7 cellular contexts compared by ENCODE assay signal in the genomic region with DNA sequence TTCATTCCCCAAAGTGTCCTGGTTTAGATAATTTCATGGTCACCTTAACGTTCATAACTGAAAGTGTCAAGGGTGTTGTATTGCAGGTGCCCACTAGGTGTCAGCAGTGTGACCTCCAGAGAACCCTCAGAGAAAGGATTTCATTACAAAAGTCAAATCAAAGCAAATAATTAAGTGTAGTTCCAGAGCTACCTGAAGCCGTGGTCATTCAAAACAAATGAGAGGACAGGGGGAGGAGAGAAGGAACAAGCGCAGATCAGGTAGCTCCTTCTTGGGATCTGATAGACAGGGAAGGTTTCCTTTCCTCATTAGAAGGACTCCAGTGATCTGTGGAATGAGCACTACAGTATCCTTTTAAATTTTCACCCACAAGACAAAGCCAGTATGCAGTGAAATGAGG. TPM values are rescaled to one million over a fixed set of nuclear protein-coding genes. Genes with fewer than 3 reads are reported as not detected.
DNase-seq lines count a peak whose midpoint lies in the region; ATAC-seq and TF ChIP-seq lines count a peak whose summit lies in the region.

SLC9A4 (plus strand) TSS at position 207 of the 400 bp plus-strand sequence. CDS start 534 bp downstream, outside the sequence.

- peaks cover 3% of the 10 kb centered on the region; the same call in 2 of the 3 replicates for H3K4me1 Mint-ChIP-seq in GM23338
- H3K4me1 Mint-ChIP-seq in activated CD4-positive, alpha-beta memory T cell treated with anti-CD3 and anti-CD28 coated beads for 36 hours (ENCODE audit: low read depth) = no peaks in the 10 kb centered on the region

- H3K9me2 ChIP-seq in GM23338 (ENCODE audit: insufficient read depth) = peaks cover 6% of the 10 kb centered on the region; the same call in 1 of the 2 replicates

- no peaks in the 10 kb centered on the region for H3K4me1 ChIP-seq in GM23338 (ENCODE audit: insufficient read depth)
- H3K4me1 ChIP-seq in esophagus muscularis mucosa = no peaks in the 10 kb centered on the region
- no peaks in the 10 kb centered on the region for H3K4me1 ChIP-seq in uterus

- H3K9me3 ChIP-seq in esophagus muscularis mucosa = peaks cover 0 to 14% (median 3%) of the 10 kb centered on the region in 4 donors
- H3K9me3 ChIP-seq in uterus = no peaks in the 10 kb centered on the region

- H3K79me2 ChIP-seq in GM23338 (replicated peaks; ENCODE audit: insufficient read depth) = no peaks in the 10 kb centered on the region

- H3K9me3 Mint-ChIP-seq in GM23338 = peaks cover 12% of the 10 kb centered on the region; the same call in 2 of the 3 replicates
- H3K9me3 Mint-ChIP-seq in activated CD4-positive, alpha-beta memory T cell treated with anti-CD3 and anti-CD28 coated beads for 36 hours = peaks cover 12% of the 10 kb centered on the region

- no peak within 1 kb of the TSS for H3K4me2 ChIP-seq in GM23338

- TF ChIP-seq EP300 in esophagus muscularis mucosa (IDR thresholded peaks at IDR 0.05) = no peak

- H3K27ac ChIP-seq in GM23338 (ENCODE audit: low read depth) (no peak within 1 kb of the TSS), esophagus muscularis mucosa (replicated peaks in 1 of 4) (no peak within 1 kb of the TSS), uterus (no peak within 1 kb of the TSS)

- H3K27me3 ChIP-seq in GM23338 (ENCODE audit: insufficient read depth) (no peaks in the 10 kb centered on the region), esophagus muscularis mucosa (peaks cover 0 to 3% (median 0%) of the 10 kb centered on the region in 4 donors), uterus (no peaks in the 10 kb centered on the region)

- POLR2A ChIA-PET in activated CD4-positive, alpha-beta memory T cell treated with anti-CD3 and anti-CD28 coated beads for 36 hours (lab: Charles Lee) = no interaction called here

- H3K36me3 ChIP-seq in GM23338 (ENCODE audit: insufficient read depth) (no peaks in the 10 kb centered on the region), esophagus muscularis mucosa (no peaks in the 10 kb centered on the region), uterus (no peaks in the 10 kb centered on the region)

- no peak within 1 kb of the TSS for H3K4me3 ChIP-seq in GM23338
- H3K4me3 ChIP-seq in esophagus muscularis mucosa = no peak within 1 kb of the TSS
- H3K4me3 ChIP-seq in uterus = no peak within 1 kb of the TSS

- no peaks in the 10 kb centered on the region for H3F3A ChIP-seq in GM23338 (replicated peaks; ENCODE audit: low read depth)

- H3K4me3 Mint-ChIP-seq in GM23338 = no peak within 1 kb of the TSS
- H3K4me3 Mint-ChIP-seq in activated CD4-positive, alpha-beta memory T cell treated with anti-CD3 and anti-CD28 coated beads for 36 hours = no peak within 1 kb of the TSS

- intact Hi-C loops in activated CD4-positive, alpha-beta memory T cell treated with anti-CD3 and anti-CD28 coated beads for 36 hours (cut with micrococcal nuclease) = loop anchor here (1.0 to 10.0 kb wide), 3 partner anchors 119 to 232 kb away; no protein-coding TSS in a partner anchor
- intact Hi-C loops in esophagus muscularis mucosa (cut with DNase I) (no loop called here), uterus (cut with DNase I; ENCODE audit: low total_unique reads) (no loop called here)

- H3K36me3 Mint-ChIP-seq in GM23338 (ENCODE audit: low read depth) = no peaks in the 10 kb centered on the region
- H3K36me3 Mint-ChIP-seq in activated CD4-positive, alpha-beta memory T cell treated with anti-CD3 and anti-CD28 coated beads for 36 hours = no peaks in the 10 kb centered on the region

- H3K27me3 Mint-ChIP-seq in GM23338 (ENCODE audit: insufficient read depth, low read depth, poor library complexity) = peaks cover 2% of the 10 kb centered on the region
- H3K27me3 Mint-ChIP-seq in activated CD4-positive, alpha-beta memory T cell treated with anti-CD3 and anti-CD28 coated beads for 36 hours = peaks cover 24% of the 10 kb centered on the region

- CTCF ChIA-PET in activated CD4-positive, alpha-beta memory T cell treated with anti-CD3 and anti-CD28 coated beads for 36 hours (lab: Charles Lee) = interaction anchor here (0.6 to 7.3 kb wide), 39 partner anchors 9 to 400 kb away, joined by 3 to 122 read pairs (median 5); no protein-coding TSS in a partner anchor

- no peak within 1 kb of the TSS for H3K27ac Mint-ChIP-seq in GM23338
- H3K27ac Mint-ChIP-seq in activated CD4-positive, alpha-beta memory T cell treated with anti-CD3 and anti-CD28 coated beads for 36 hours = no peak within 1 kb of the TSS

- 8% methylated on average over 3 of the region's 3 CpGs for WGBS in esophagus muscularis mucosa

- H2AFZ ChIP-seq in GM23338 = peak within 1 kb of the TSS; percentile 8

- DNase-seq in ELF-1 (ENCODE audit: low read depth, low spot score) = peak; percentile 37
- peak; percentile 81 for DNase-seq in GM23338 (ENCODE audit: low spot score)
- DNase-seq in NCI-H1694 treated with DMSO at 0.1 percent for 48 hours (lab: John Stamatoyannopoulos, UW) = peak; percentile 11
- DNase-seq in activated CD4-positive, alpha-beta memory T cell treated with anti-CD3 and anti-CD28 coated beads for 36 hours = peak; percentile 71
- peak; percentile 85 for DNase-seq in esophagus muscularis mucosa (ENCODE audit: extremely low spot score)
- no peak for DNase-seq in omental fat pad (ENCODE audit: low spot score)
- DNase-seq in uterus = no peak

- TF ChIP-seq POLR2A in esophagus muscularis mucosa (IDR thresholded peaks at IDR 0.05; ENCODE audit: low read depth) (no peak), uterus (IDR thresholded peaks at IDR 0.05) (no peak)

- peak; percentile 72 for ATAC-seq in GM23338
- ATAC-seq in omental fat pad (ENCODE audit: low FRiP score) = peak; percentile 59

- H4K20me1 ChIP-seq in GM23338 (replicated peaks; ENCODE audit: insufficient read depth) = no peaks in the 10 kb centered on the region

- TF ChIP-seq CTCF in GM23338 (conservative IDR thresholded peaks at IDR 0.05; ENCODE audit: low read depth in 2 of 2) (peak; percentile 82 to 94), esophagus muscularis mucosa (IDR thresholded peaks at IDR 0.05) (peak; percentile 62 to 78 (median 67)), omental fat pad (IDR thresholded peaks at IDR 0.05) (no peak), uterus (IDR thresholded peaks at IDR 0.05) (peak; percentile 41 to 72 (median 53))

TF ChIP-seq in GM23338, 12 proteins besides CTCF, POLR2A, EP300 and RAD21 (continues in another document):
- TF ChIP-seq, protein P1, sequence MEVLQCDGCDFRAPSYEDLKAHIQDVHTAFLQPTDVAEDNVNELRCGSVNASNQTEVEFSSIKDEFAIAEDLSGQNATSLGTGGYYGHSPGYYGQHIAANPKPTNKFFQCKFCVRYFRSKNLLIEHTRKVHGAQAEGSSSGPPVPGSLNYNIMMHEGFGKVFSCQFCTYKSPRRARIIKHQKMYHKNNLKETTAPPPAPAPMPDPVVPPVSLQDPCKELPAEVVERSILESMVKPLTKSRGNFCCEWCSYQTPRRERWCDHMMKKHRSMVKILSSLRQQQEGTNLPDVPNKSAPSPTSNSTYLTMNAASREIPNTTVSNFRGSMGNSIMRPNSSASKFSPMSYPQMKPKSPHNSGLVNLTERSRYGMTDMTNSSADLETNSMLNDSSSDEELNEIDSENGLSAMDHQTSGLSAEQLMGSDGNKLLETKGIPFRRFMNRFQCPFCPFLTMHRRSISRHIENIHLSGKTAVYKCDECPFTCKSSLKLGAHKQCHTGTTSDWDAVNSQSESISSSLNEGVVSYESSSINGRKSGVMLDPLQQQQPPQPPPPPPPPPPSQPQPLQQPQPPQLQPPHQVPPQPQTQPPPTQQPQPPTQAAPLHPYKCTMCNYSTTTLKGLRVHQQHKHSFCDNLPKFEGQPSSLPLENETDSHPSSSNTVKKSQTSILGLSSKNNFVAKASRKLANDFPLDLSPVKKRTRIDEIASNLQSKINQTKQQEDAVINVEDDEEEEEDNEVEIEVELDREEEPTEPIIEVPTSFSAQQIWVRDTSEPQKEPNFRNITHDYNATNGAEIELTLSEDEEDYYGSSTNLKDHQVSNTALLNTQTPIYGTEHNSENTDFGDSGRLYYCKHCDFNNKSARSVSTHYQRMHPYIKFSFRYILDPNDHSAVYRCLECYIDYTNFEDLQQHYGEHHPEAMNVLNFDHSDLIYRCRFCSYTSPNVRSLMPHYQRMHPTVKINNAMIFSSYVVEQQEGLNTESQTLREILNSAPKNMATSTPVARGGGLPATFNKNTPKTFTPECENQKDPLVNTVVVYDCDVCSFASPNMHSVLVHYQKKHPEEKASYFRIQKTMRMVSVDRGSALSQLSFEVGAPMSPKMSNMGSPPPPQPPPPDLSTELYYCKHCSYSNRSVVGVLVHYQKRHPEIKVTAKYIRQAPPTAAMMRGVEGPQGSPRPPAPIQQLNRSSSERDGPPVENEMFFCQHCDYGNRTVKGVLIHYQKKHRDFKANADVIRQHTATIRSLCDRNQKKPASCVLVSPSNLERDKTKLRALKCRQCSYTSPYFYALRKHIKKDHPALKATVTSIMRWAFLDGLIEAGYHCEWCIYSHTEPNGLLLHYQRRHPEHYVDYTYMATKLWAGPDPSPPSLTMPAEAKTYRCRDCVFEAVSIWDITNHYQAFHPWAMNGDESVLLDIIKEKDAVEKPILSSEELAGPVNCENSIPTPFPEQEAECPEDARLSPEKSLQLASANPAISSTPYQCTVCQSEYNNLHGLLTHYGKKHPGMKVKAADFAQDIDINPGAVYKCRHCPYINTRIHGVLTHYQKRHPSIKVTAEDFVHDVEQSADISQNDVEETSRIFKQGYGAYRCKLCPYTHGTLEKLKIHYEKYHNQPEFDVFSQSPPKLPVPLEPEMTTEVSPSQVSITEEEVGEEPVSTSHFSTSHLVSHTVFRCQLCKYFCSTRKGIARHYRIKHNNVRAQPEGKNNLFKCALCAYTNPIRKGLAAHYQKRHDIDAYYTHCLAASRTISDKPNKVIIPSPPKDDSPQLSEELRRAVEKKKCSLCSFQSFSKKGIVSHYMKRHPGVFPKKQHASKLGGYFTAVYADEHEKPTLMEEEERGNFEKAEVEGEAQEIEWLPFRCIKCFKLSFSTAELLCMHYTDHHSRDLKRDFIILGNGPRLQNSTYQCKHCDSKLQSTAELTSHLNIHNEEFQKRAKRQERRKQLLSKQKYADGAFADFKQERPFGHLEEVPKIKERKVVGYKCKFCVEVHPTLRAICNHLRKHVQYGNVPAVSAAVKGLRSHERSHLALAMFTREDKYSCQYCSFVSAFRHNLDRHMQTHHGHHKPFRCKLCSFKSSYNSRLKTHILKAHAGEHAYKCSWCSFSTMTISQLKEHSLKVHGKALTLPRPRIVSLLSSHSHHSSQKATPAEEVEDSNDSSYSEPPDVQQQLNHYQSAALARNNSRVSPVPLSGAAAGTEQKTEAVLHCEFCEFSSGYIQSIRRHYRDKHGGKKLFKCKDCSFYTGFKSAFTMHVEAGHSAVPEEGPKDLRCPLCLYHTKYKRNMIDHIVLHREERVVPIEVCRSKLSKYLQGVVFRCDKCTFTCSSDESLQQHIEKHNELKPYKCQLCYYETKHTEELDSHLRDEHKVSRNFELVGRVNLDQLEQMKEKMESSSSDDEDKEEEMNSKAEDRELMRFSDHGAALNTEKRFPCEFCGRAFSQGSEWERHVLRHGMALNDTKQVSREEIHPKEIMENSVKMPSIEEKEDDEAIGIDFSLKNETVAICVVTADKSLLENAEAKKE (CRISPR knock-in tag; IDR thresholded peaks at IDR 0.05) = no peak

RNA-seq across cellular contexts. Expression of gene SLC9A4, which starts in this region (rescaled TPM):
- total RNA-seq in GM23338 (2014; rRNA removed; shearing (Covaris generic)) = not detected in 2 replicates
- not detected in 2 replicates for polyA plus RNA-seq in GM23338 (2016; fragmentation: Nextera tagmentation; extraction: Ambion mirVana)
- under 1 TPM in 1 of 2 experiments, not detected in 1; 0.10 TPM for total RNA-seq in activated CD4-positive, alpha-beta memory T cell treated with anti-CD3 and anti-CD28 coated beads for 36 hours
- total RNA-seq in esophagus muscularis mucosa (not detected), omental fat pad (not detected), uterus (1 to 10 TPM in 1 of 4 donors, not detected in 3; 1.2 TPM)

Comparison
In these comparisons a context has a peak if more than half of its experiments do, and no peak if none do; other contexts are left out.
1. Peak in DNase-seq and ATAC-seq in GM23338; RNA of the gene not detected or under 1 TPM.
2. Peak in DNase-seq in activated CD4-positive, alpha-beta memory T cell treated with anti-CD3 and anti-CD28 coated beads for 36 hours; RNA of the gene not detected or under 1 TPM.
3. Peak in DNase-seq in esophagus muscularis mucosa; RNA of the gene not detected or under 1 TPM.
4. Peak in ATAC-seq in omental fat pad; RNA of the gene not detected or under 1 TPM.
5. DNase-seq: peak in ELF-1 (single experiment) and NCI-H1694 treated with DMSO at 0.1 percent for 48 hours (single experiment); none in omental fat pad (single experiment) and uterus (0 of 2).
6. CTCF ChIP-seq: peak in GM23338 (2 of 2), esophagus muscularis mucosa (3 of 3) and uterus (4 of 4); none in omental fat pad (0 of 3).